Comparison of ENCODE assay signal across 1 cellular context in genomic region chr16:11797166-11797956, GRCh38.
A peak's percentile ranks its signal among the peaks of the same experiment; 100 is the strongest.
TF ChIP-seq lines count a peak whose summit lies in the region.

TSS of gene ZC3H7A (minus strand) at chr16:11797258. CDS start at chr16:11782354, 14,904 bp downstream.

TF ChIP-seq in HepG2, 621 proteins besides CTCF, POLR2A, EP300 and RAD21 (continued from another document and continues in another):
- TF ChIP-seq NCOR1 (IDR thresholded peaks at IDR 0.05; ENCODE audit: borderline replicate concordance, low read length) (peak; percentile 55; the same call in 1 of the 2 replicates), ZBTB7B (CRISPR knock-in tag; IDR thresholded peaks at IDR 0.05) (peak; percentile 99), ZKSCAN8 (CRISPR knock-in tag; IDR thresholded peaks at IDR 0.05; ENCODE audit: borderline replicate concordance) (peak; percentile 92), ZNF234 (CRISPR knock-in tag; conservative IDR thresholded peaks at IDR 0.05) (peak; percentile 95; the same call in 1 of the 2 replicates), ZSCAN30 (CRISPR knock-in tag; IDR thresholded peaks at IDR 0.05) (no peak), TAF1 (CRISPR knock-in tag; IDR thresholded peaks at IDR 0.05) (peak; percentile 100), ZNF878 (CRISPR knock-in tag; IDR thresholded peaks at IDR 0.05) (peak; percentile 64; the same call in 1 of the 2 replicates), ZNF33A (CRISPR knock-in tag; IDR thresholded peaks at IDR 0.05; ENCODE audit: borderline replicate concordance) (peak; percentile 85; the same call in 1 of the 2 replicates), TRIM22 (IDR thresholded peaks at IDR 0.05) (no peak), AHR (CRISPR knock-in tag; IDR thresholded peaks at IDR 0.05) (peak; percentile 94), ZBTB40 (IDR thresholded peaks at IDR 0.05) (no peak), ZBTB40 (CRISPR knock-in tag; IDR thresholded peaks at IDR 0.05) (peak; percentile 84), ZNF652 (CRISPR knock-in tag; IDR thresholded peaks at IDR 0.05; ENCODE audit: borderline replicate concordance, low read depth) (no peak), ZNF660 (CRISPR knock-in tag; IDR thresholded peaks at IDR 0.05; ENCODE audit: borderline replicate concordance, low read depth) (peak; percentile 68; the same call in 1 of the 2 replicates), DNMT3B (CRISPR knock-in tag; conservative IDR thresholded peaks at IDR 0.05) (peak; percentile 60; the same call in 1 of the 2 replicates), NPAS2 (CRISPR knock-in tag; IDR thresholded peaks at IDR 0.05; ENCODE audit: borderline replicate concordance) (no peak), ZNF589 (CRISPR knock-in tag; conservative IDR thresholded peaks at IDR 0.05) (0 out of 2 replicates have a peak, but pooled peaks have one; percentile 60), ZNF770 (CRISPR knock-in tag; IDR thresholded peaks at IDR 0.05) (no peak; the same call in 1 of the 2 replicates), SOX6 (IDR thresholded peaks at IDR 0.05) (no peak), SOX6 (CRISPR knock-in tag; IDR thresholded peaks at IDR 0.05) (peak; percentile 81), ZNF841 (CRISPR knock-in tag; IDR thresholded peaks at IDR 0.05; ENCODE audit: borderline replicate concordance) (no peak; the same call in 1 of the 2 replicates), MLLT10 (CRISPR knock-in tag; IDR thresholded peaks at IDR 0.05) (peak; percentile 60; the same call in 1 of the 2 replicates), ZNF558 (CRISPR knock-in tag; IDR thresholded peaks at IDR 0.05; ENCODE audit: borderline replicate concordance) (peak; percentile 76; the same call in 1 of the 2 replicates), PHF8 (CRISPR knock-in tag; IDR thresholded peaks at IDR 0.05) (peak; percentile 98), GLI4 (CRISPR knock-in tag; IDR thresholded peaks at IDR 0.05; ENCODE audit: borderline replicate concordance) (no peak; the same call in 1 of the 2 replicates), ARNTL (CRISPR knock-in tag; IDR thresholded peaks at IDR 0.05) (peak; percentile 79)
- TF ChIP-seq, protein P1, sequence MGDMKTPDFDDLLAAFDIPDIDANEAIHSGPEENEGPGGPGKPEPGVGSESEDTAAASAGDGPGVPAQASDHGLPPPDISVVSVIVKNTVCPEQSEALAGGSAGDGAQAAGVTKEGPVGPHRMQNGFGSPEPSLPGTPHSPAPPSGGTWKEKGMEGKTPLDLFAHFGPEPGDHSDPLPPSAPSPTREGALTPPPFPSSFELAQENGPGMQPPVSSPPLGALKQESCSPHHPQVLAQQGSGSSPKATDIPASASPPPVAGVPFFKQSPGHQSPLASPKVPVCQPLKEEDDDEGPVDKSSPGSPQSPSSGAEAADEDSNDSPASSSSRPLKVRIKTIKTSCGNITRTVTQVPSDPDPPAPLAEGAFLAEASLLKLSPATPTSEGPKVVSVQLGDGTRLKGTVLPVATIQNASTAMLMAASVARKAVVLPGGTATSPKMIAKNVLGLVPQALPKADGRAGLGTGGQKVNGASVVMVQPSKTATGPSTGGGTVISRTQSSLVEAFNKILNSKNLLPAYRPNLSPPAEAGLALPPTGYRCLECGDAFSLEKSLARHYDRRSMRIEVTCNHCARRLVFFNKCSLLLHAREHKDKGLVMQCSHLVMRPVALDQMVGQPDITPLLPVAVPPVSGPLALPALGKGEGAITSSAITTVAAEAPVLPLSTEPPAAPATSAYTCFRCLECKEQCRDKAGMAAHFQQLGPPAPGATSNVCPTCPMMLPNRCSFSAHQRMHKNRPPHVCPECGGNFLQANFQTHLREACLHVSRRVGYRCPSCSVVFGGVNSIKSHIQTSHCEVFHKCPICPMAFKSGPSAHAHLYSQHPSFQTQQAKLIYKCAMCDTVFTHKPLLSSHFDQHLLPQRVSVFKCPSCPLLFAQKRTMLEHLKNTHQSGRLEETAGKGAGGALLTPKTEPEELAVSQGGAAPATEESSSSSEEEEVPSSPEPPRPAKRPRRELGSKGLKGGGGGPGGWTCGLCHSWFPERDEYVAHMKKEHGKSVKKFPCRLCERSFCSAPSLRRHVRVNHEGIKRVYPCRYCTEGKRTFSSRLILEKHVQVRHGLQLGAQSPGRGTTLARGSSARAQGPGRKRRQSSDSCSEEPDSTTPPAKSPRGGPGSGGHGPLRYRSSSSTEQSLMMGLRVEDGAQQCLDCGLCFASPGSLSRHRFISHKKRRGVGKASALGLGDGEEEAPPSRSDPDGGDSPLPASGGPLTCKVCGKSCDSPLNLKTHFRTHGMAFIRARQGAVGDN (CRISPR knock-in tag; IDR thresholded peaks at IDR 0.05): peak; percentile 95
- TF ChIP-seq, protein P2, sequence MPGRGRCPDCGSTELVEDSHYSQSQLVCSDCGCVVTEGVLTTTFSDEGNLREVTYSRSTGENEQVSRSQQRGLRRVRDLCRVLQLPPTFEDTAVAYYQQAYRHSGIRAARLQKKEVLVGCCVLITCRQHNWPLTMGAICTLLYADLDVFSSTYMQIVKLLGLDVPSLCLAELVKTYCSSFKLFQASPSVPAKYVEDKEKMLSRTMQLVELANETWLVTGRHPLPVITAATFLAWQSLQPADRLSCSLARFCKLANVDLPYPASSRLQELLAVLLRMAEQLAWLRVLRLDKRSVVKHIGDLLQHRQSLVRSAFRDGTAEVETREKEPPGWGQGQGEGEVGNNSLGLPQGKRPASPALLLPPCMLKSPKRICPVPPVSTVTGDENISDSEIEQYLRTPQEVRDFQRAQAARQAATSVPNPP (CRISPR knock-in tag; IDR thresholded peaks at IDR 0.05): peak; percentile 91
- TF ChIP-seq, protein P3, sequence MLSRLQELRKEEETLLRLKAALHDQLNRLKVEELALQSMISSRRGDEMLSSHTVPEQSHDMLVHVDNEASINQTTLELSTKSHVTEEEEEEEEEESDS (CRISPR knock-in tag; IDR thresholded peaks at IDR 0.05; ENCODE audit: borderline replicate concordance): peak; percentile 87; the same call in 1 of the 2 replicates
- TF ChIP-seq, protein P4, sequence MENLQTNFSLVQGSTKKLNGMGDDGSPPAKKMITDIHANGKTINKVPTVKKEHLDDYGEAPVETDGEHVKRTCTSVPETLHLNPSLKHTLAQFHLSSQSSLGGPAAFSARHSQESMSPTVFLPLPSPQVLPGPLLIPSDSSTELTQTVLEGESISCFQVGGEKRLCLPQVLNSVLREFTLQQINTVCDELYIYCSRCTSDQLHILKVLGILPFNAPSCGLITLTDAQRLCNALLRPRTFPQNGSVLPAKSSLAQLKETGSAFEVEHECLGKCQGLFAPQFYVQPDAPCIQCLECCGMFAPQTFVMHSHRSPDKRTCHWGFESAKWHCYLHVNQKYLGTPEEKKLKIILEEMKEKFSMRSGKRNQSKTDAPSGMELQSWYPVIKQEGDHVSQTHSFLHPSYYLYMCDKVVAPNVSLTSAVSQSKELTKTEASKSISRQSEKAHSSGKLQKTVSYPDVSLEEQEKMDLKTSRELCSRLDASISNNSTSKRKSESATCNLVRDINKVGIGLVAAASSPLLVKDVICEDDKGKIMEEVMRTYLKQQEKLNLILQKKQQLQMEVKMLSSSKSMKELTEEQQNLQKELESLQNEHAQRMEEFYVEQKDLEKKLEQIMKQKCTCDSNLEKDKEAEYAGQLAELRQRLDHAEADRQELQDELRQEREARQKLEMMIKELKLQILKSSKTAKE (CRISPR knock-in tag; IDR thresholded peaks at IDR 0.05; ENCODE audit: borderline replicate concordance): no peak
- TF ChIP-seq, protein P5, sequence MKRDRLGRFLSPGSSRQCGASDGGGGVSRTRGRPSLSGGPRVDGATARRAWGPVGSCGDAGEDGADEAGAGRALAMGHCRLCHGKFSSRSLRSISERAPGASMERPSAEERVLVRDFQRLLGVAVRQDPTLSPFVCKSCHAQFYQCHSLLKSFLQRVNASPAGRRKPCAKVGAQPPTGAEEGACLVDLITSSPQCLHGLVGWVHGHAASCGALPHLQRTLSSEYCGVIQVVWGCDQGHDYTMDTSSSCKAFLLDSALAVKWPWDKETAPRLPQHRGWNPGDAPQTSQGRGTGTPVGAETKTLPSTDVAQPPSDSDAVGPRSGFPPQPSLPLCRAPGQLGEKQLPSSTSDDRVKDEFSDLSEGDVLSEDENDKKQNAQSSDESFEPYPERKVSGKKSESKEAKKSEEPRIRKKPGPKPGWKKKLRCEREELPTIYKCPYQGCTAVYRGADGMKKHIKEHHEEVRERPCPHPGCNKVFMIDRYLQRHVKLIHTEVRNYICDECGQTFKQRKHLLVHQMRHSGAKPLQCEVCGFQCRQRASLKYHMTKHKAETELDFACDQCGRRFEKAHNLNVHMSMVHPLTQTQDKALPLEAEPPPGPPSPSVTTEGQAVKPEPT (CRISPR knock-in tag; IDR thresholded peaks at IDR 0.05; ENCODE audit: low read depth): peak; percentile 97
